ENCODE assay signal across 1 cellular context in the genomic region with DNA sequence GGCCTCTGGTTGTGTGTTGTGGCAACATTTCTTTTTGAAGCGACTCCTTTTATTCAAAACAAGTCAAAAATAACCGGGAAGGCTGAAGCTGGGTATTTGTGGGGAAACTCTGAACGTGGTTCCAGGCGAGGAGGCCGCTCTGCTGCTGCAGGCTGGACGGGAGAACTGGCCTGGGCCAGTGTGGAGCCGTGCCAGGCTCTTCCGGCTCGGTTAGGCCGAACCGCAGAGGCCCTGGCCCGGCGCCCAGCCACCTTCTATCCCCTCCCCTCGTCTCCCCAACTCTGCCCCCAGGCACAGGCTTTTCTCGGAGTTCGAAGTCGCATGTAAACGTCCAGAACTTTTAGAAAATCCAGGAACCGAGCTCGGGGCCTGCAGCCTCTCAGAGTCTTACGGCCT.
TF ChIP-seq lines count a peak whose summit lies in the region.

No MANE protein-coding gene starts in this region.

TF ChIP-seq in K562, 482 proteins besides CTCF, POLR2A, EP300 and RAD21 (continued from another document):
- TF ChIP-seq, protein P1, sequence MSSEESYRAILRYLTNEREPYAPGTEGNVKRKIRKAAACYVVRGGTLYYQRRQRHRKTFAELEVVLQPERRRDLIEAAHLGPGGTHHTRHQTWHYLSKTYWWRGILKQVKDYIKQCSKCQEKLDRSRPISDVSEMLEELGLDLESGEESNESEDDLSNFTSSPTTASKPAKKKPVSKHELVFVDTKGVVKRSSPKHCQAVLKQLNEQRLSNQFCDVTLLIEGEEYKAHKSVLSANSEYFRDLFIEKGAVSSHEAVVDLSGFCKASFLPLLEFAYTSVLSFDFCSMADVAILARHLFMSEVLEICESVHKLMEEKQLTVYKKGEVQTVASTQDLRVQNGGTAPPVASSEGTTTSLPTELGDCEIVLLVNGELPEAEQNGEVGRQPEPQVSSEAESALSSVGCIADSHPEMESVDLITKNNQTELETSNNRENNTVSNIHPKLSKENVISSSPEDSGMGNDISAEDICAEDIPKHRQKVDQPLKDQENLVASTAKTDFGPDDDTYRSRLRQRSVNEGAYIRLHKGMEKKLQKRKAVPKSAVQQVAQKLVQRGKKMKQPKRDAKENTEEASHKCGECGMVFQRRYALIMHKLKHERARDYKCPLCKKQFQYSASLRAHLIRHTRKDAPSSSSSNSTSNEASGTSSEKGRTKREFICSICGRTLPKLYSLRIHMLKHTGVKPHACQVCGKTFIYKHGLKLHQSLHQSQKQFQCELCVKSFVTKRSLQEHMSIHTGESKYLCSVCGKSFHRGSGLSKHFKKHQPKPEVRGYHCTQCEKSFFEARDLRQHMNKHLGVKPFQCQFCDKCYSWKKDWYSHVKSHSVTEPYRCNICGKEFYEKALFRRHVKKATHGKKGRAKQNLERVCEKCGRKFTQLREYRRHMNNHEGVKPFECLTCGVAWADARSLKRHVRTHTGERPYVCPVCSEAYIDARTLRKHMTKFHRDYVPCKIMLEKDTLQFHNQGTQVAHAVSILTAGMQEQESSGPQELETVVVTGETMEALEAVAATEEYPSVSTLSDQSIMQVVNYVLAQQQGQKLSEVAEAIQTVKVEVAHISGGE (CRISPR knock-in tag; IDR thresholded peaks at IDR 0.05) = no peak
- TF ChIP-seq ETV1 (tag; conservative IDR thresholded peaks at IDR 0.05; ENCODE audit: low read depth) = peak; percentile 16; the same call in 1 of the 2 replicates
- TF ChIP-seq, protein P2, sequence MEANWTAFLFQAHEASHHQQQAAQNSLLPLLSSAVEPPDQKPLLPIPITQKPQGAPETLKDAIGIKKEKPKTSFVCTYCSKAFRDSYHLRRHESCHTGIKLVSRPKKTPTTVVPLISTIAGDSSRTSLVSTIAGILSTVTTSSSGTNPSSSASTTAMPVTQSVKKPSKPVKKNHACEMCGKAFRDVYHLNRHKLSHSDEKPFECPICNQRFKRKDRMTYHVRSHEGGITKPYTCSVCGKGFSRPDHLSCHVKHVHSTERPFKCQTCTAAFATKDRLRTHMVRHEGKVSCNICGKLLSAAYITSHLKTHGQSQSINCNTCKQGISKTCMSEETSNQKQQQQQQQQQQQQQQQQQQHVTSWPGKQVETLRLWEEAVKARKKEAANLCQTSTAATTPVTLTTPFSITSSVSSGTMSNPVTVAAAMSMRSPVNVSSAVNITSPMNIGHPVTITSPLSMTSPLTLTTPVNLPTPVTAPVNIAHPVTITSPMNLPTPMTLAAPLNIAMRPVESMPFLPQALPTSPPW (CRISPR knock-in tag; IDR thresholded peaks at IDR 0.05) = peak; percentile 48; the same call in 1 of the 2 replicates
- TF ChIP-seq, protein P3, sequence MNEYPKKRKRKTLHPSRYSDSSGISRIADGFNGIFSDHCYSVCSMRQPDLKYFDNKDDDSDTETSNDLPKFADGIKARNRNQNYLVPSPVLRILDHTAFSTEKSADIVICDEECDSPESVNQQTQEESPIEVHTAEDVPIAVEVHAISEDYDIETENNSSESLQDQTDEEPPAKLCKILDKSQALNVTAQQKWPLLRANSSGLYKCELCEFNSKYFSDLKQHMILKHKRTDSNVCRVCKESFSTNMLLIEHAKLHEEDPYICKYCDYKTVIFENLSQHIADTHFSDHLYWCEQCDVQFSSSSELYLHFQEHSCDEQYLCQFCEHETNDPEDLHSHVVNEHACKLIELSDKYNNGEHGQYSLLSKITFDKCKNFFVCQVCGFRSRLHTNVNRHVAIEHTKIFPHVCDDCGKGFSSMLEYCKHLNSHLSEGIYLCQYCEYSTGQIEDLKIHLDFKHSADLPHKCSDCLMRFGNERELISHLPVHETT (CRISPR knock-in tag; conservative IDR thresholded peaks at IDR 0.05 in 1 of 2, IDR thresholded peaks at IDR 0.05 in 1 of 2) = 0 out of 4 replicates have a peak, but pooled peaks of 1 of the 2 experiments have one; percentile 36
- TF ChIP-seq CXXC5 (CRISPR knock-in tag; IDR thresholded peaks at IDR 0.05) = peak; percentile 21; the same call in 1 of the 2 replicates
TF ChIP-seq in K562: peak in this region for 11.
